ENCODE assay signal across 8 cellular contexts in genomic region chr2:238286987-238287386, GRCh38. TPM values are rescaled to one million over a fixed set of nuclear protein-coding genes. Genes with fewer than 3 reads are reported as not detected.
A peak's percentile ranks its signal among the peaks of the same experiment; 100 is the strongest.
DNase-seq lines count a peak whose midpoint lies in the region; ATAC-seq and TF ChIP-seq lines count a peak whose summit lies in the region.

No MANE protein-coding gene starts in this region.

- H3K4me3 ChIP-seq in RWPE2 (ENCODE audit: severe bottlenecking) (peak overlapping the region; percentile 88), dorsolateral prefrontal cortex (peak overlapping the region; percentile 48 to 96 (median 87))

- intact Hi-C loops in dorsolateral prefrontal cortex (cut with DNase I): no loop called here

- ATAC-seq in RWPE2 (ENCODE audit: low read depth) (no peak), GM18907 (IDR thresholded peaks at IDR 0.05; ENCODE audit: unreplicated experiment) (no peak), GM18519 (IDR thresholded peaks at IDR 0.05; ENCODE audit: low FRiP score, unreplicated experiment) (no peak)

- DNase-seq in RWPE2 (ENCODE audit: low spot score): no peak
- peak in 5 of 10 donors; percentile 57 to 78 (median 66) for DNase-seq in dorsolateral prefrontal cortex
- DNase-seq in occipital lobe (lab: John Stamatoyannopoulos, UW): peak; percentile 47
- no peak for DNase-seq in DMS153 (lab: John Stamatoyannopoulos, UW)
- DNase-seq in HPDE6-E6E7 (ENCODE audit: extremely low spot score): no peak

- peaks cover 44% of the 10 kb centered on the region for H3K4me1 ChIP-seq in RWPE2 (ENCODE audit: insufficient read depth, poor library complexity, severe bottlenecking)

- H3K27me3 ChIP-seq in RWPE2 (ENCODE audit: insufficient read depth, poor library complexity, severe bottlenecking) (no peaks in the 10 kb centered on the region), dorsolateral prefrontal cortex (no peaks in the 10 kb centered on the region)

- TF ChIP-seq CTCF in C4-2B (conservative IDR thresholded peaks at IDR 0.05): no peak
- no peak for TF ChIP-seq CTCF in RWPE2 (IDR thresholded peaks at IDR 0.05; ENCODE audit: poor library complexity, severe bottlenecking)
- peak in 1 of 56 donors; percentile 6 for TF ChIP-seq CTCF in dorsolateral prefrontal cortex (IDR thresholded peaks at IDR 0.05 in 54 of 56, conservative IDR thresholded peaks at IDR 0.05 in 2 of 56; ENCODE audit: low read depth in 1 of 56, partially characterized antibody in 56 of 56)

- no peaks in the 10 kb centered on the region for H3K36me3 ChIP-seq in RWPE2 (ENCODE audit: low read depth)

- H3K27ac ChIP-seq in C4-2B: peak overlapping the region; percentile 98
- peak overlapping the region; percentile 85 for H3K27ac ChIP-seq in RWPE2 (ENCODE audit: poor library complexity, severe bottlenecking)
- H3K27ac ChIP-seq in dorsolateral prefrontal cortex: peak overlapping the region in 54 of 59 donors; percentile 6 to 95 (median 79)

- no peaks in the 10 kb centered on the region for H3K9me3 ChIP-seq in RWPE2 (ENCODE audit: severe bottlenecking)

RNA-seq across cellular contexts. Expression of gene PER2, which starts 1.4 kb away (rescaled TPM):
- total RNA-seq in dorsolateral prefrontal cortex (10 to 100 TPM in 119 of 120 experiments, 1 to 10 TPM in 1; 9.9 to 34.3 (median 18.4) TPM), occipital lobe (5.5 TPM)

RNA-seq across cellular contexts. Expression of gene TRAF3IP1, which starts 33.3 kb away (rescaled TPM):
- total RNA-seq in dorsolateral prefrontal cortex (10 to 100 TPM; 17.6 to 47.3 (median 30.2) TPM), occipital lobe (10.5 TPM)

RNA-seq across cellular contexts. Expression of gene HES6, which starts 47.1 kb away (rescaled TPM):
- total RNA-seq in dorsolateral prefrontal cortex (10 to 100 TPM; 16.3 to 92.6 (median 39.4) TPM), occipital lobe (80.8 TPM)
